Comparison of ENCODE assay signal across 8 cellular contexts in genomic region chr14:106843376-106843775, GRCh38.
DNase-seq lines count a peak whose midpoint lies in the region; ATAC-seq and TF ChIP-seq lines count a peak whose summit lies in the region.

No MANE protein-coding gene starts in this region.

- peaks cover 28% of the 10 kb centered on the region for H3K4me1 Mint-ChIP-seq in activated CD4-positive, alpha-beta T cell treated with anti-CD3 and anti-CD28 coated beads, Interleukin-2, amount 10 ng/mL, durations not matched to agents 24 days and 14 days
- H3K4me1 Mint-ChIP-seq in stimulated activated effector memory CD8-positive, alpha-beta T cell treated with anti-CD3 and anti-CD28 coated beads, Interleukin-12 subunit alpha, Interleukin-12 subunit beta, amount 100 ng/mL, for 72 hours: peaks cover 31% of the 10 kb centered on the region

- no peak overlapping the region for H2BK120ac ChIP-seq in mesenchymal stem cell (ENCODE audit: low read depth, low read length)

- DNase-seq in activated CD4-positive, alpha-beta T cell treated with anti-CD3 and anti-CD28 coated beads, Interleukin-2, amount 10 ng/mL, durations not matched to agents 24 days and 14 days: no peak
- DNase-seq in activated CD4-positive, alpha-beta T cell treated with anti-CD3 and anti-CD28 coated beads for 1 hour: no peak
- peak; percentile 87 for DNase-seq in OCI-LY7 (ENCODE audit: low spot score)
- DNase-seq in stimulated activated effector memory CD8-positive, alpha-beta T cell treated with anti-CD3 and anti-CD28 coated beads, Interleukin-12 subunit alpha, Interleukin-12 subunit beta, amount 100 ng/mL, for 72 hours (ENCODE audit: low spot score in 2 of 2): no peak
- DNase-seq in dedifferentiated amniotic fluid mesenchymal stem cell (ENCODE audit: extremely low spot score): no peak
- DNase-seq in occipital lobe (lab: John Stamatoyannopoulos, UW): no peak
- DNase-seq in mesenchymal stem cell: no peak

- no peak overlapping the region for H3K27ac Mint-ChIP-seq in activated CD4-positive, alpha-beta T cell treated with anti-CD3 and anti-CD28 coated beads, Interleukin-2, amount 10 ng/mL, durations not matched to agents 24 days and 14 days
- H3K27ac Mint-ChIP-seq in stimulated activated effector memory CD8-positive, alpha-beta T cell treated with anti-CD3 and anti-CD28 coated beads, Interleukin-12 subunit alpha, Interleukin-12 subunit beta, amount 100 ng/mL, for 72 hours: no peak overlapping the region

- H2BK5ac ChIP-seq in mesenchymal stem cell (ENCODE audit: low read depth, low read length, poor library complexity, severe bottlenecking): no peak overlapping the region

- no peaks in the 10 kb centered on the region; the same call in 1 of the 2 replicates for H3K36me3 ChIP-seq in OCI-LY7 (ENCODE audit: insufficient read depth, low read length)
- peaks cover 0 to 6% of the 10 kb centered on the region in 2 donors for H3K36me3 ChIP-seq in duodenal mucosa (ENCODE audit: control insufficient read depth in 1 of 2, insufficient read depth in 2 of 2, low read length in 2 of 2)
- no peaks in the 10 kb centered on the region for H3K36me3 ChIP-seq in mesenchymal stem cell (ENCODE audit: control insufficient read depth in 1 of 2, insufficient read depth in 2 of 2, low read depth in 1 of 2, low read length in 2 of 2)

- no peak overlapping the region for H3K18ac ChIP-seq in mesenchymal stem cell (ENCODE audit: low read depth in 1 of 2, low read length in 2 of 2)

- H3K9me3 ChIP-seq in OCI-LY7 (ENCODE audit: low read length) (no peaks in the 10 kb centered on the region), duodenal mucosa (ENCODE audit: control insufficient read depth in 1 of 2, low read length in 2 of 2) (no peaks in the 10 kb centered on the region), mesenchymal stem cell (ENCODE audit: control insufficient read depth, low read length) (no peaks in the 10 kb centered on the region)

- H4K91ac ChIP-seq in mesenchymal stem cell (ENCODE audit: low read length): no peak overlapping the region

- POLR2A ChIA-PET in OCI-LY7 (lab: Charles Lee): interaction anchor here (0.7 to 3.3 kb wide), 5 partner anchors 26 to 34 kb away, joined by 4 to 15 read pairs (median 4); no protein-coding TSS in a partner anchor

- no peak overlapping the region for H3K14ac ChIP-seq in mesenchymal stem cell (ENCODE audit: low read length in 2 of 2)

- TF ChIP-seq CTCF in OCI-LY7 (conservative IDR thresholded peaks at IDR 0.05; ENCODE audit: low read length): peak; percentile 71

- no peak overlapping the region for H4K8ac ChIP-seq in mesenchymal stem cell (ENCODE audit: low read length)

- no peak for ATAC-seq in stimulated activated effector memory CD8-positive, alpha-beta T cell treated with anti-CD3 and anti-CD28 coated beads, Interleukin-12 subunit alpha, Interleukin-12 subunit beta, amount 100 ng/mL, for 72 hours

- H3K27ac ChIP-seq in OCI-LY7 (ENCODE audit: low read depth, low read length, poor library complexity, severe bottlenecking) (peak overlapping the region; percentile 98), duodenal mucosa (ENCODE audit: low read depth, low read length) (peak overlapping the region; percentile 91), mesenchymal stem cell (ENCODE audit: low read length, poor library complexity, severe bottlenecking) (no peak overlapping the region)

- no peaks in the 10 kb centered on the region for H3K27me3 ChIP-seq in duodenal mucosa (ENCODE audit: control insufficient read depth in 1 of 2, insufficient read depth in 2 of 2, low read length in 2 of 2)
- no peaks in the 10 kb centered on the region for H3K27me3 ChIP-seq in mesenchymal stem cell (ENCODE audit: control insufficient read depth in 1 of 2, insufficient read depth in 1 of 2, low read length in 2 of 2)

- peak overlapping the region; percentile 88 for H3K4me3 Mint-ChIP-seq in activated CD4-positive, alpha-beta T cell treated with anti-CD3 and anti-CD28 coated beads, Interleukin-2, amount 10 ng/mL, durations not matched to agents 24 days and 14 days
- peak overlapping the region; percentile 91 for H3K4me3 Mint-ChIP-seq in stimulated activated effector memory CD8-positive, alpha-beta T cell treated with anti-CD3 and anti-CD28 coated beads, Interleukin-12 subunit alpha, Interleukin-12 subunit beta, amount 100 ng/mL, for 72 hours

- peak overlapping the region; percentile 93 for H3K4me2 ChIP-seq in OCI-LY7 (ENCODE audit: low read length)
- no peak overlapping the region for H3K4me2 ChIP-seq in mesenchymal stem cell (ENCODE audit: low read length, poor library complexity, severe bottlenecking)

- no peaks in the 10 kb centered on the region for H3K9me3 Mint-ChIP-seq in activated CD4-positive, alpha-beta T cell treated with anti-CD3 and anti-CD28 coated beads, Interleukin-2, amount 10 ng/mL, durations not matched to agents 24 days and 14 days
- H3K9me3 Mint-ChIP-seq in stimulated activated effector memory CD8-positive, alpha-beta T cell treated with anti-CD3 and anti-CD28 coated beads, Interleukin-12 subunit alpha, Interleukin-12 subunit beta, amount 100 ng/mL, for 72 hours: no peaks in the 10 kb centered on the region

- no peaks in the 10 kb centered on the region for H3K79me1 ChIP-seq in mesenchymal stem cell (replicated peaks; ENCODE audit: low read length, poor library complexity, severe bottlenecking)

- H2BK12ac ChIP-seq in mesenchymal stem cell (ENCODE audit: low read length in 2 of 2): no peak overlapping the region

- H2AFZ ChIP-seq in OCI-LY7 (ENCODE audit: low read length): peak overlapping the region; percentile 47; the same call in 1 of the 2 replicates
- H2AFZ ChIP-seq in mesenchymal stem cell (ENCODE audit: low read depth, low read length): no peak overlapping the region

- peaks cover 30% of the 10 kb centered on the region for H3K27me3 Mint-ChIP-seq in activated CD4-positive, alpha-beta T cell treated with anti-CD3 and anti-CD28 coated beads, Interleukin-2, amount 10 ng/mL, durations not matched to agents 24 days and 14 days

- H3K23ac ChIP-seq in mesenchymal stem cell (ENCODE audit: low read length in 2 of 2): no peak overlapping the region

- H3K4ac ChIP-seq in mesenchymal stem cell (ENCODE audit: low read depth in 1 of 2, low read length in 2 of 2): no peak overlapping the region

- H3K79me2 ChIP-seq in OCI-LY7 (ENCODE audit: insufficient read depth, low read depth, low read length): peaks cover 45% of the 10 kb centered on the region

- no peaks in the 10 kb centered on the region for H4K20me1 ChIP-seq in OCI-LY7 (ENCODE audit: insufficient read depth, low read length)

- no TSS peak for BruUV-seq in OCI-LY7 (replicated peaks; lab: Mats Ljungman, UMichigan)

- H3K4me3 ChIP-seq in OCI-LY7 (ENCODE audit: low read depth, low read length, poor library complexity, severe bottlenecking): peak overlapping the region; percentile 87
- H3K4me3 ChIP-seq in duodenal mucosa (ENCODE audit: low read depth in 1 of 2, low read length in 2 of 2): peak overlapping the region; percentile 72 to 78
- H3K4me3 ChIP-seq in mesenchymal stem cell (ENCODE audit: insufficient read depth in 1 of 2, low read depth in 1 of 2, low read length in 2 of 2): no peak overlapping the region

- intact Hi-C loops in activated CD4-positive, alpha-beta T cell treated with anti-CD3 and anti-CD28 coated beads, Interleukin-2, amount 10 ng/mL, durations not matched to agents 24 days and 14 days (cut with micrococcal nuclease): no loop called here
- intact Hi-C loops in OCI-LY7 (cut with micrococcal nuclease; ENCODE audit: unreplicated experiment): loop anchor here (1.0 kb wide), 1 partner anchor 29 kb away; no protein-coding TSS in a partner anchor

- no peaks in the 10 kb centered on the region for H3K9me2 ChIP-seq in OCI-LY7 (ENCODE audit: insufficient read depth, low read length)

- H2BK15ac ChIP-seq in mesenchymal stem cell (ENCODE audit: low read depth, poor library complexity, severe bottlenecking): no peak overlapping the region

- H3K36me3 Mint-ChIP-seq in activated CD4-positive, alpha-beta T cell treated with anti-CD3 and anti-CD28 coated beads, Interleukin-2, amount 10 ng/mL, durations not matched to agents 24 days and 14 days (ENCODE audit: low read depth): no peaks in the 10 kb centered on the region
- no peaks in the 10 kb centered on the region for H3K36me3 Mint-ChIP-seq in stimulated activated effector memory CD8-positive, alpha-beta T cell treated with anti-CD3 and anti-CD28 coated beads, Interleukin-12 subunit alpha, Interleukin-12 subunit beta, amount 100 ng/mL, for 72 hours

- 61% methylated on average over 6 of the region's 6 CpGs for WGBS in mesenchymal stem cell

- H3K9ac ChIP-seq in duodenal mucosa (ENCODE audit: low read depth in 1 of 2, low read length in 2 of 2) (peak overlapping the region; percentile 76 to 78), mesenchymal stem cell (ENCODE audit: low read length) (no peak overlapping the region)

- CTCF ChIA-PET in OCI-LY7 (lab: Charles Lee; ENCODE audit: unreplicated experiment): interaction anchor here (2.5 to 3.3 kb wide), 2 partner anchors 12 to 30 kb away, joined by 22 to 24 read pairs; no protein-coding TSS in a partner anchor

- H3K4me1 ChIP-seq in OCI-LY7 (ENCODE audit: insufficient read depth, low read length, poor library complexity, severe bottlenecking): peaks cover 56% of the 10 kb centered on the region
- peaks cover 16 to 18% of the 10 kb centered on the region in 2 donors for H3K4me1 ChIP-seq in duodenal mucosa (ENCODE audit: control insufficient read depth in 1 of 2, insufficient read depth in 2 of 2, low read length in 2 of 2)
- H3K4me1 ChIP-seq in mesenchymal stem cell (ENCODE audit: control insufficient read depth, insufficient read depth, low read depth, low read length): no peaks in the 10 kb centered on the region

- no peak overlapping the region for H2AK5ac ChIP-seq in mesenchymal stem cell (ENCODE audit: low read length, severe bottlenecking)

Comparison
In these comparisons a context has a peak if more than half of its experiments do, and no peak if none do; other contexts are left out.
1. H3K4me3 ChIP-seq: peak in OCI-LY7 (single experiment) and duodenal mucosa (2 of 2); none in mesenchymal stem cell (0 of 2).